Comparison of ENCODE assay signal across 8 cellular contexts in genomic region chr5:180291234-180291940, GRCh38. TPM values are rescaled to one million over a fixed set of nuclear protein-coding genes. Genes with fewer than 3 reads are reported as not detected.
A peak's percentile ranks its signal among the peaks of the same experiment; 100 is the strongest.
DNase-seq lines count a peak whose midpoint lies in the region; ATAC-seq and TF ChIP-seq lines count a peak whose summit lies in the region.

No MANE protein-coding gene starts in this region.

- peaks cover 9% of the 10 kb centered on the region for H3K9me3 Mint-ChIP-seq in GM23338
- no peaks in the 10 kb centered on the region for H3K9me3 Mint-ChIP-seq in activated naive CD8-positive, alpha-beta T cell treated with anti-CD3 and anti-CD28 coated beads, Interleukin-2, amount 50 U/mL, for 24 hours

- H3K27ac ChIP-seq in GM23338 (ENCODE audit: low read depth) (no peak overlapping the region), iPS-20b (ENCODE audit: low read length) (no peak overlapping the region), spleen (peak overlapping the region in 4 of 8 donors; percentile 94 to 98 (median 96))

- 0 to 1% (median 0%) methylated on average over 13 to 68 of the region's 68 CpGs for WGBS in spleen, 5 donors

- H3K4me1 Mint-ChIP-seq in GM23338 = peaks cover 58% of the 10 kb centered on the region
- H3K4me1 Mint-ChIP-seq in activated naive CD8-positive, alpha-beta T cell treated with anti-CD3 and anti-CD28 coated beads, Interleukin-2, amount 50 U/mL, for 24 hours = peaks cover 28% of the 10 kb centered on the region

- peaks cover 44% of the 10 kb centered on the region for H3K36me3 Mint-ChIP-seq in GM23338 (ENCODE audit: low read depth)
- H3K36me3 Mint-ChIP-seq in activated naive CD8-positive, alpha-beta T cell treated with anti-CD3 and anti-CD28 coated beads, Interleukin-2, amount 50 U/mL, for 24 hours (ENCODE audit: low read depth) = peaks cover 10% of the 10 kb centered on the region

- 0 out of 2 replicates have a peak overlapping the region, but pooled peaks have one; percentile 16 for H3K27ac Mint-ChIP-seq in GM23338
- H3K27ac Mint-ChIP-seq in activated naive CD8-positive, alpha-beta T cell treated with anti-CD3 and anti-CD28 coated beads, Interleukin-2, amount 50 U/mL, for 24 hours = peak overlapping the region; percentile 74

- peaks cover 8% of the 10 kb centered on the region; the same call in 1 of the 2 replicates for H3F3A ChIP-seq in GM23338 (replicated peaks; ENCODE audit: low read depth)

- H3K9me2 ChIP-seq in GM23338 (ENCODE audit: insufficient read depth) = no peaks in the 10 kb centered on the region

- DNase-seq in activated CD4-positive, alpha-beta T cell treated with anti-CD3 and anti-CD28 coated beads, Interleukin-2, amount 50 U/mL, for 48 hours = peak; percentile 20 to 24
- no peak for DNase-seq in activated CD4-positive, alpha-beta T cell treated with anti-CD3 and anti-CD28 coated beads, Interleukin-2, amount 50 U/mL, for 1 hour
- DNase-seq in GM23338 (ENCODE audit: low spot score) (peak; percentile 51), KBM-7 (peak; percentile 32), spleen (peak; percentile 91), ACHN (no peak)
- peak; percentile 34 for DNase-seq in activated naive CD8-positive, alpha-beta T cell treated with anti-CD3 and anti-CD28 coated beads, Interleukin-2, amount 50 U/mL, for 24 hours

- H3K9me3 ChIP-seq in iPS-20b (ENCODE audit: insufficient read depth, low read depth, low read length) (no peaks in the 10 kb centered on the region), spleen (no peaks in the 10 kb centered on the region)

- H3K4me2 ChIP-seq in GM23338 = peak overlapping the region; percentile 90

- H3K27me3 ChIP-seq in GM23338 (ENCODE audit: insufficient read depth) (no peaks in the 10 kb centered on the region), iPS-20b (ENCODE audit: insufficient read depth, low read length) (no peaks in the 10 kb centered on the region), spleen (replicated peaks in 1 of 7) (no peaks in the 10 kb centered on the region)

- H3K4me1 ChIP-seq in GM23338 (ENCODE audit: insufficient read depth) (peaks cover 38% of the 10 kb centered on the region), iPS-20b (ENCODE audit: insufficient read depth, low read length) (peaks cover 5% of the 10 kb centered on the region; the same call in 1 of the 2 replicates), spleen (peaks cover 17 to 73% (median 33%) of the 10 kb centered on the region in 6 donors)

- peaks cover 15% of the 10 kb centered on the region for H3K27me3 Mint-ChIP-seq in GM23338 (ENCODE audit: insufficient read depth, low read depth, poor library complexity)
- H3K27me3 Mint-ChIP-seq in activated naive CD8-positive, alpha-beta T cell treated with anti-CD3 and anti-CD28 coated beads, Interleukin-2, amount 50 U/mL, for 24 hours = no peaks in the 10 kb centered on the region

- intact Hi-C loops in spleen (cut with DNase I; ENCODE audit: low total_unique reads) = loop anchor here (10.0 kb wide), 1 partner anchor 383 kb away; no protein-coding TSS in a partner anchor

- H3K9ac ChIP-seq in iPS-20b (ENCODE audit: low read depth, low read length) = no peak overlapping the region; the same call in 1 of the 2 replicates

- H3K36me3 ChIP-seq in GM23338 (ENCODE audit: insufficient read depth) = no peaks in the 10 kb centered on the region
- H3K36me3 ChIP-seq in iPS-20b (ENCODE audit: insufficient read depth, low read depth, low read length) = peaks cover 14% of the 10 kb centered on the region; the same call in 1 of the 2 replicates
- H3K36me3 ChIP-seq in spleen = peaks cover 0 to 7% (median 1%) of the 10 kb centered on the region in 6 donors

- TF ChIP-seq POLR2A in spleen (IDR thresholded peaks at IDR 0.05) = no peak

- H3K79me2 ChIP-seq in GM23338 (replicated peaks; ENCODE audit: insufficient read depth) = peaks cover 54% of the 10 kb centered on the region

- no peak overlapping the region for H2AFZ ChIP-seq in GM23338

- H3K4me3 ChIP-seq in GM23338 = peak overlapping the region; percentile 79
- H3K4me3 ChIP-seq in iPS-20b (ENCODE audit: low read length) = peak overlapping the region; percentile 81
- H3K4me3 ChIP-seq in spleen = peak overlapping the region; percentile 46 to 99 (median 76)

- in situ Hi-C loops in KBM-7 (cut with MboI; ENCODE audit: low pct_unique_long_range_greater_than_20kb, low sequenced_read_pairs) (no loop called here), ACHN (cut with HindIII; ENCODE audit: low pct_ligation_motif_present, low pct_unique_long_range_greater_than_20kb, low sequenced_read_pairs) (no loop called here)

- peak overlapping the region; percentile 80 for H3K4me3 Mint-ChIP-seq in GM23338
- H3K4me3 Mint-ChIP-seq in activated naive CD8-positive, alpha-beta T cell treated with anti-CD3 and anti-CD28 coated beads, Interleukin-2, amount 50 U/mL, for 24 hours = peak overlapping the region; percentile 90

- peaks cover 31% of the 10 kb centered on the region for H4K20me1 ChIP-seq in GM23338 (replicated peaks; ENCODE audit: insufficient read depth)

- TF ChIP-seq CTCF in GM23338 (conservative IDR thresholded peaks at IDR 0.05; ENCODE audit: low read depth in 2 of 2) = 0 out of 4 replicates have a peak, but pooled peaks of 1 of the 2 experiments have one; percentile 25
- TF ChIP-seq CTCF in spleen (IDR thresholded peaks at IDR 0.05 in 8 of 11, conservative IDR thresholded peaks at IDR 0.05 in 3 of 11) = no peak

- peak; percentile 12 for ATAC-seq in GM23338
- ATAC-seq in activated naive CD8-positive, alpha-beta T cell treated with anti-CD3 and anti-CD28 coated beads, Interleukin-2, amount 50 U/mL, for 24 hours = peak; percentile 21

TF ChIP-seq in GM23338, 12 proteins besides CTCF, POLR2A, EP300 and RAD21 (continues in another document):
- TF ChIP-seq ZNF331 (CRISPR knock-in tag; IDR thresholded peaks at IDR 0.05; ENCODE audit: low read depth) (no peak), EZH2 (IDR thresholded peaks at IDR 0.05; ENCODE audit: low read depth, unreplicated experiment) (no peak), ZNF462 (CRISPR knock-in tag; IDR thresholded peaks at IDR 0.05) (no peak), ZNF114 (CRISPR knock-in tag; IDR thresholded peaks at IDR 0.05) (no peak), STAT1 (IDR thresholded peaks at IDR 0.05; ENCODE audit: unreplicated experiment) (no peak), NANOG (IDR thresholded peaks at IDR 0.05; ENCODE audit: borderline replicate concordance) (no peak)

RNA-seq across cellular contexts. Expression of gene MAPK9, which starts 0.5 kb away (rescaled TPM):
- total RNA-seq in GM23338 (2014; rRNA removed; shearing (Covaris generic)) = 27.8 and 37.0 TPM in 2 replicates
- 13.6 and 16.8 TPM in 2 replicates for polyA plus RNA-seq in GM23338 (2016; fragmentation: Nextera tagmentation; extraction: Ambion mirVana)
- 10 to 100 TPM; 30.7 to 38.5 (median 33.4) TPM for total RNA-seq in spleen
- 10 to 100 TPM in 2 of 3 donors, 1 to 10 TPM in 1; 8.9 to 13.9 (median 10.3) TPM for polyA plus RNA-seq in spleen

Comparison
In these comparisons a context has a peak if more than half of its experiments do, and no peak if none do; other contexts are left out.
1. DNase-seq: peak in activated CD4-positive, alpha-beta T cell treated with anti-CD3 and anti-CD28 coated beads, Interleukin-2, amount 50 U/mL, for 48 hours (2 of 2), GM23338 (single experiment), KBM-7 (single experiment), activated naive CD8-positive, alpha-beta T cell treated with anti-CD3 and anti-CD28 coated beads, Interleukin-2, amount 50 U/mL, for 24 hours (single experiment) and spleen (single experiment); none in activated CD4-positive, alpha-beta T cell treated with anti-CD3 and anti-CD28 coated beads, Interleukin-2, amount 50 U/mL, for 1 hour (single experiment) and ACHN (single experiment).
2. Peak in every context shown above with its lines, with median percentiles within 50 percentile points of each other: H3K4me3 ChIP-seq.